In genomic region chr9:137068539-137069507, GRCh38 we compare ENCODE assay signal across 11 cellular contexts. TPM values are rescaled to one million over a fixed set of nuclear protein-coding genes. Genes with fewer than 3 reads are reported as not detected.
DNase-seq lines count a peak whose midpoint lies in the region; ATAC-seq, FAIRE-seq and TF ChIP-seq lines count a peak whose summit lies in the region.
"Had no signal": no experiment of that assay in that cellular context is flagged by ENCODE, and none has a peak within 500 bp of the region (broad histone marks: within the 10 kb centered on the region; RNA-seq: fewer than 3 reads in every experiment).

No MANE protein-coding gene starts in this region.

- H3K4me1 Mint-ChIP-seq in IgD-negative memory B cell (peaks cover 6 to 14% (median 9%) of the 10 kb centered on the region in 3 donors), naive B cell (peaks cover 17 to 24% (median 20%) of the 10 kb centered on the region in 3 donors)
- peaks cover 11 to 35% (median 14%) of the 10 kb centered on the region in 7 donors for H3K4me1 Mint-ChIP-seq in naive thymus-derived CD4-positive, alpha-beta T cell

- H3K9ac ChIP-seq in DND-41 (ENCODE audit: low read depth, low read length) = peak overlapping the region; percentile 60
- H3K9ac ChIP-seq in K562 (ENCODE audit: insufficient read depth in 1 of 2, low read depth in 2 of 2, low read length in 2 of 2) = peak overlapping the region; percentile 86 to 94; a peak in 3 of 4 replicates

- no peak for FAIRE-seq in K562 (lab: Jason Lieb, UNC)

- H3K36me3 ChIP-seq in DND-41 (ENCODE audit: insufficient read depth, low read length) (peaks cover 27% of the 10 kb centered on the region), K562 (ENCODE audit: control insufficient read depth, insufficient read depth, low read length) (peaks cover 37% of the 10 kb centered on the region; the same call in 2 of the 3 replicates)
- H3K36me3 ChIP-seq in naive thymus-derived CD4-positive, alpha-beta T cell (ENCODE audit: control insufficient read depth in 2 of 3, insufficient read depth in 3 of 3, low read length in 3 of 3) = no peaks in the 10 kb centered on the region

- WGBS in K562 (ENCODE audit: insufficient coverage, low coverage, missing lambda C conversion rate) = 52% methylated on average over 14 of the region's 17 CpGs

- no peak overlapping the region for H2AFZ ChIP-seq in DND-41 (ENCODE audit: low read depth, low read length)
- no peak overlapping the region for H2AFZ ChIP-seq in K562 (ENCODE audit: low read depth, low read length)

- peaks cover 1% of the 10 kb centered on the region for H3K27me3 Mint-ChIP-seq in IgD-negative memory B cell
- peaks cover 0 to 10% (median 0%) of the 10 kb centered on the region in 3 donors for H3K27me3 Mint-ChIP-seq in naive B cell
- H3K27me3 Mint-ChIP-seq in naive thymus-derived CD4-positive, alpha-beta T cell = no peaks in the 10 kb centered on the region

- intact Hi-C loops in K562 (cut with micrococcal nuclease) = loop anchor here (2.0 kb wide), 1 partner anchor 18 kb away; the partner anchor contains the start of gene MAN1B1
- intact Hi-C loops in naive thymus-derived CD4-positive, alpha-beta T cell (cut with micrococcal nuclease) = loop anchor here in 1 of 2 donors (10.0 kb wide), 1 partner anchor 284 kb away; no protein-coding TSS in a partner anchor

- in situ Hi-C loops in K562 (cut with MboI) = no loop called here

- ATAC-seq in DND-41 (ENCODE audit: insufficient read depth, low read depth) (no peak), K562 (no peak), naive B cell (ENCODE audit: low read depth in 2 of 2) (no peak)
- ATAC-seq in naive thymus-derived CD4-positive, alpha-beta T cell = no peak

- TF ChIP-seq RAD21 in K562 (CRISPR knock-in tag; conservative IDR thresholded peaks at IDR 0.05 in 1 of 2, IDR thresholded peaks at IDR 0.05 in 1 of 2) = no peak

- TF ChIP-seq CTCF in DND-41 (IDR thresholded peaks at IDR 0.05; ENCODE audit: borderline replicate concordance, extremely low read depth, low read length, poor library complexity, severe bottlenecking) = no peak
- no peak for TF ChIP-seq CTCF in K562 (IDR thresholded peaks at IDR 0.05 in 2 of 3, conservative IDR thresholded peaks at IDR 0.05 in 1 of 3; ENCODE audit: insufficient read depth in 2 of 3, low read depth in 1 of 3, low read length in 3 of 3)

- peak overlapping the region; percentile 38 to 83 (median 74) for H3K4me3 Mint-ChIP-seq in IgD-negative memory B cell
- peak overlapping the region in 6 of 8 donors; percentile 12 to 66 (median 36) for H3K4me3 Mint-ChIP-seq in naive B cell
- H3K4me3 Mint-ChIP-seq in naive thymus-derived CD4-positive, alpha-beta T cell = peak overlapping the region in 5 of 10 donors; percentile 9 to 71 (median 49)

- POLR2A ChIA-PET in K562 (lab: Yijun Ruan, JAX) = interaction anchor here (0.9 to 2.5 kb wide), 6 partner anchors 10 to 156 kb away, joined by 4 to 14 read pairs (median 6); partner anchors contain the start of genes ENTPD2 and MAN1B1
- POLR2A ChIA-PET in naive thymus-derived CD4-positive, alpha-beta T cell (lab: Charles Lee) = interaction anchor here (0.6 to 8.2 kb wide), 5 partner anchors 8 to 80 kb away, joined by 3 to 70 read pairs (median 6); partner anchors contain the start of genes MAN1B1 and UAP1L1

- H3K4me3 ChIP-seq in DND-41 (ENCODE audit: low read depth in 1 of 2, low read length in 2 of 2) (peak overlapping the region; percentile 53 to 76; a peak in 3 of 4 replicates), K562 (peak overlapping the region; percentile 65)
- no peak overlapping the region for H3K4me3 ChIP-seq in naive thymus-derived CD4-positive, alpha-beta T cell (ENCODE audit: low read length)

- no peak overlapping the region; the same call in 1 of the 2 replicates for H3K27ac ChIP-seq in DND-41 (ENCODE audit: low read length)
- peak overlapping the region; percentile 4; the same call in 2 of the 3 replicates for H3K27ac ChIP-seq in K562 (ENCODE audit: extremely low read depth, low read depth, low read length)
- H3K27ac ChIP-seq in naive thymus-derived CD4-positive, alpha-beta T cell (ENCODE audit: low read depth, low read length) = no peak overlapping the region

- H3K36me3 Mint-ChIP-seq in IgD-negative memory B cell (no peaks in the 10 kb centered on the region), naive B cell (no peaks in the 10 kb centered on the region)
- peaks cover 0 to 4% (median 0%) of the 10 kb centered on the region in 5 donors for H3K36me3 Mint-ChIP-seq in naive thymus-derived CD4-positive, alpha-beta T cell

- peaks cover 45% of the 10 kb centered on the region for H4K20me1 ChIP-seq in DND-41 (ENCODE audit: insufficient read depth, low read length)
- H4K20me1 ChIP-seq in K562 (replicated peaks; ENCODE audit: control insufficient read depth, insufficient read depth, low read length) = peaks cover 19% of the 10 kb centered on the region

- H3K27ac Mint-ChIP-seq in IgD-negative memory B cell (peak overlapping the region in 1 of 3 donors; percentile 34), naive B cell (peak overlapping the region in 1 of 6 donors; percentile 20)
- H3K27ac Mint-ChIP-seq in naive thymus-derived CD4-positive, alpha-beta T cell = no peak overlapping the region

- CTCF ChIA-PET in K562 (lab: Yijun Ruan, JAX; ENCODE audit: low intra/inter-chr PET ratio) = interaction anchor here (0.6 to 0.9 kb wide), 3 partner anchors 23 to 831 kb away, joined by 3 to 5 read pairs (median 4); partner anchors contain the start of gene NPDC1
- CTCF ChIA-PET in naive thymus-derived CD4-positive, alpha-beta T cell (lab: Charles Lee) = interaction anchor here (0.9 to 2.8 kb wide), 7 partner anchors 18 to 395 kb away, joined by 3 to 15 read pairs (median 4); partner anchors contain the start of gene MAN1B1

- H3K9me3 Mint-ChIP-seq in IgD-negative memory B cell (no peaks in the 10 kb centered on the region), naive B cell (no peaks in the 10 kb centered on the region)
- H3K9me3 Mint-ChIP-seq in naive thymus-derived CD4-positive, alpha-beta T cell = no peaks in the 10 kb centered on the region

- TF ChIP-seq EP300 in K562 (IDR thresholded peaks at IDR 0.05; ENCODE audit: low read length) = no peak

- no peaks in the 10 kb centered on the region for H3K9me3 ChIP-seq in DND-41 (ENCODE audit: insufficient read depth, low read length, severe bottlenecking)
- no peaks in the 10 kb centered on the region for H3K9me3 ChIP-seq in K562 (replicated peaks; ENCODE audit: control insufficient read depth, insufficient read depth, low read depth, low read length)
- H3K9me3 ChIP-seq in naive thymus-derived CD4-positive, alpha-beta T cell (ENCODE audit: control insufficient read depth in 2 of 3, low read length in 3 of 3) = no peaks in the 10 kb centered on the region

- BruUV-seq in K562 (replicated peaks; lab: Mats Ljungman, UMichigan) = TSS peak; percentile 39

- H3K79me2 ChIP-seq in DND-41 (ENCODE audit: insufficient read depth, low read length) = peaks cover 16% of the 10 kb centered on the region
- H3K79me2 ChIP-seq in K562 (ENCODE audit: control insufficient read depth, insufficient read depth, low read length) = peaks cover 39% of the 10 kb centered on the region

- no peak for DNase-seq in DND-41
- no peak for DNase-seq in K562 (ENCODE audit: extremely low read depth in 1 of 4, low spot score in 3 of 4)
- no peak for DNase-seq in naive B cell
- no peak for DNase-seq in NCI-H1930 (lab: John Stamatoyannopoulos, UW)
- no peak for DNase-seq in SKM-1 treated with dmso at 0.1 percent for 144 hours (lab: John Stamatoyannopoulos, UW; ENCODE audit: unreplicated experiment)
- no peak for DNase-seq in glomerular visceral epithelial cell (ENCODE audit: extremely low spot score)
- no peak for DNase-seq in naive thymus-derived CD4-positive, alpha-beta T cell
- DNase-seq: activated CD4-positive, alpha-beta T cell treated with anti-CD3 and anti-CD28 coated beads for 4 hours; effector memory CD4-positive, alpha-beta T cell; NCI-H1694 treated with DMSO at 0.1 percent for 48 hours had no signal

- H3K4me2 ChIP-seq in DND-41 (ENCODE audit: insufficient read depth, low read length) = peak overlapping the region; percentile 97
- peak overlapping the region; percentile 91 for H3K4me2 ChIP-seq in K562 (ENCODE audit: insufficient read depth, low read length)

- peaks cover 8% of the 10 kb centered on the region for H3K9me1 ChIP-seq in K562 (ENCODE audit: control insufficient read depth, insufficient read depth, low read length)

- TF ChIP-seq POLR2A in K562 (conservative IDR thresholded peaks at IDR 0.05) = no peak

- H3K4me1 ChIP-seq in DND-41 (ENCODE audit: insufficient read depth, low read length) = peaks cover 37% of the 10 kb centered on the region
- H3K4me1 ChIP-seq in K562 (replicated peaks in 1 of 2; ENCODE audit: control insufficient read depth in 2 of 2, insufficient read depth in 2 of 2, low read length in 2 of 2) = peaks cover 32 to 83% of the 10 kb centered on the region in 2 experiments
- H3K4me1 ChIP-seq in naive thymus-derived CD4-positive, alpha-beta T cell (ENCODE audit: control insufficient read depth in 2 of 2, insufficient read depth in 2 of 2, low read length in 2 of 2) = peaks cover 11 to 15% of the 10 kb centered on the region in 2 donors

- H3K27me3 ChIP-seq in DND-41 (ENCODE audit: insufficient read depth, low read length, poor library complexity) (no peaks in the 10 kb centered on the region), K562 (ENCODE audit: control insufficient read depth in 2 of 2, insufficient read depth in 2 of 2, low read length in 2 of 2) (no peaks in the 10 kb centered on the region)
- no peaks in the 10 kb centered on the region for H3K27me3 ChIP-seq in naive thymus-derived CD4-positive, alpha-beta T cell (ENCODE audit: control insufficient read depth in 2 of 2, insufficient read depth in 2 of 2, low read length in 2 of 2)

RNA-seq across cellular contexts. Expression of gene SAPCD2, which starts 1.5 kb away (rescaled TPM):
- polyA plus RNA-seq in IgD-negative memory B cell = 0.38 TPM
- total RNA-seq in K562 (2011; cell fraction: chromatin; rRNA removed; ENCODE audit: low replicate concordance) = 12.7 and 42.0 TPM in 2 replicates
- total RNA-seq in K562 (2011; cell fraction: nucleolus; rRNA removed) = 49.3 and 51.2 TPM in 2 replicates
- 20.6 and 22.4 TPM in 2 replicates for total RNA-seq in K562 (2011; cell fraction: nucleoplasm; rRNA removed)
- total RNA-seq in K562 (2014; rRNA removed) = 91.8 and 115 TPM in 2 replicates
- total RNA-seq in K562 (2014; rRNA removed; fragmentation: Illumina TruSeq; extraction: Trizol) = 13.1 and 15.8 TPM in 2 replicates
- total RNA-seq in K562 (2015; rRNA removed; fragmentation: Illumina TruSeq; extraction: Trizol) = 40.8 and 42.4 TPM in 2 replicates
- total RNA-seq in K562 (2021) = 72.1 and 78.8 TPM in 2 replicates
- polyA plus RNA-seq in K562 (2011; rRNA removed) = 18.8 and 24.2 TPM in 2 replicates
- 28.2 and 80.8 TPM in 2 replicates for polyA plus RNA-seq in K562 (2011; cell fraction: cytosol; rRNA removed)
- 42.6 and 60.8 TPM in 2 replicates for polyA plus RNA-seq in K562 (2011; cell fraction: nucleus; rRNA removed)
- polyA plus RNA-seq in K562 (2012) = 27.0 and 33.0 TPM in 2 replicates
- polyA plus RNA-seq in K562 (2014; fragmentation: Illumina TruSeq; extraction: Trizol) = 18.3 and 41.2 TPM in 2 replicates
- 1 to 10 TPM; 3.4 to 3.7 TPM for polyA plus RNA-seq in K562 (2014; fragmentation: Nextera tagmentation; extraction: Ambion mirVana)
- 56.5 and 67.8 TPM in 2 replicates for polyA plus RNA-seq in K562 (2014; rRNA removed)
- 6.7 and 11.1 TPM in 2 replicates for polyA minus RNA-seq in K562 (2011; rRNA and poly(A)+ RNA removed)
- 29.9 and 32.2 TPM in 2 replicates for polyA minus RNA-seq in K562 (2011; cell fraction: cytosol; rRNA and poly(A)+ RNA removed)
- 16.6 and 17.5 TPM in 2 replicates for polyA minus RNA-seq in K562 (2011; cell fraction: nucleus; rRNA and poly(A)+ RNA removed)
- polyA plus RNA-seq in naive B cell (ENCODE audit: low read depth in 6 of 6) = under 1 TPM in 1 of 6 donors, not detected in 5; 0.05 TPM
- total RNA-seq in naive thymus-derived CD4-positive, alpha-beta T cell = 10 to 100 TPM in 1 of 5 experiments, 1 to 10 TPM in 1, under 1 TPM in 3; 0.16 to 22.1 (median 0.74) TPM
- polyA plus RNA-seq in naive thymus-derived CD4-positive, alpha-beta T cell = under 1 TPM in 1 of 2 donors, not detected in 1; 0.18 TPM

RNA-seq across cellular contexts. Expression of gene UAP1L1, which starts 8.5 kb away (rescaled TPM):
- polyA plus RNA-seq in IgD-negative memory B cell = 3.0 TPM
- total RNA-seq in K562 (2011; cell fraction: chromatin; rRNA removed; ENCODE audit: low replicate concordance) = 10.1 and 23.7 TPM in 2 replicates
- total RNA-seq in K562 (2011; cell fraction: nucleolus; rRNA removed) = 16.3 and 18.0 TPM in 2 replicates
- total RNA-seq in K562 (2011; cell fraction: nucleoplasm; rRNA removed) = 9.3 and 10.3 TPM in 2 replicates
- total RNA-seq in K562 (2014; rRNA removed) = 3.7 and 5.1 TPM in 2 replicates
- total RNA-seq in K562 (2014; rRNA removed; fragmentation: Illumina TruSeq; extraction: Trizol) = 1.5 and 1.6 TPM in 2 replicates
- 5.1 and 5.2 TPM in 2 replicates for total RNA-seq in K562 (2015; rRNA removed; fragmentation: Illumina TruSeq; extraction: Trizol)
- 8.6 and 8.8 TPM in 2 replicates for total RNA-seq in K562 (2021)
- 1.5 and 3.0 TPM in 2 replicates for polyA plus RNA-seq in K562 (2011; rRNA removed)
- 2.4 and 2.6 TPM in 2 replicates for polyA plus RNA-seq in K562 (2011; cell fraction: cytosol; rRNA removed)
- polyA plus RNA-seq in K562 (2011; cell fraction: nucleus; rRNA removed) = 17.8 and 18.3 TPM in 2 replicates
- polyA plus RNA-seq in K562 (2012) = 6.6 and 13.1 TPM in 2 replicates
- 5.2 and 5.3 TPM in 2 replicates for polyA plus RNA-seq in K562 (2014; fragmentation: Illumina TruSeq; extraction: Trizol)
- polyA plus RNA-seq in K562 (2014; fragmentation: Nextera tagmentation; extraction: Ambion mirVana) = under 1 TPM; 0.20 to 0.29 TPM
- 5.0 and 7.1 TPM in 2 replicates for polyA plus RNA-seq in K562 (2014; rRNA removed)
- polyA minus RNA-seq in K562 (2011; rRNA and poly(A)+ RNA removed) = 0.69 and 0.74 TPM in 2 replicates
- 1.4 and 1.5 TPM in 2 replicates for polyA minus RNA-seq in K562 (2011; cell fraction: cytosol; rRNA and poly(A)+ RNA removed)
- polyA minus RNA-seq in K562 (2011; cell fraction: nucleus; rRNA and poly(A)+ RNA removed) = 3.0 and 4.1 TPM in 2 replicates
- polyA plus RNA-seq in naive B cell (ENCODE audit: low read depth in 6 of 6) = 1 to 10 TPM; 1.7 to 6.1 (median 3.5) TPM
- 10 to 100 TPM; 11.6 to 27.6 (median 15.2) TPM for total RNA-seq in naive thymus-derived CD4-positive, alpha-beta T cell
- 1 to 10 TPM in 1 of 2 donors, under 1 TPM in 1; 0.71 to 1.4 TPM for polyA plus RNA-seq in naive thymus-derived CD4-positive, alpha-beta T cell

RNA-seq across cellular contexts. Expression of gene ENTPD2, which starts 15.0 kb away (rescaled TPM):
- not detected for polyA plus RNA-seq in IgD-negative memory B cell
- total RNA-seq in K562 (2011; cell fraction: chromatin; rRNA removed; ENCODE audit: low replicate concordance) = 1.2 and 5.3 TPM in 2 replicates
- 3.3 and 4.3 TPM in 2 replicates for total RNA-seq in K562 (2011; cell fraction: nucleolus; rRNA removed)
- 2.6 and 2.9 TPM in 2 replicates for total RNA-seq in K562 (2011; cell fraction: nucleoplasm; rRNA removed)
- 0.12 and 0.14 TPM in 2 replicates for total RNA-seq in K562 (2014; rRNA removed)
- not detected in 2 replicates for total RNA-seq in K562 (2014; rRNA removed; fragmentation: Illumina TruSeq; extraction: Trizol)
- not detected in 2 replicates for total RNA-seq in K562 (2015; rRNA removed; fragmentation: Illumina TruSeq; extraction: Trizol)
- total RNA-seq in K562 (2021) = 0.60 and 0.85 TPM in 2 replicates
- polyA plus RNA-seq in K562 (2011; rRNA removed) = 0.11 and 0.51 TPM in 2 replicates
- polyA plus RNA-seq in K562 (2011; cell fraction: cytosol; rRNA removed) = 0.22 and 0.41 TPM in 2 replicates
- polyA plus RNA-seq in K562 (2011; cell fraction: nucleus; rRNA removed) = 4.8 and 5.7 TPM in 2 replicates
- 0.15 and 0.23 TPM in 2 replicates for polyA plus RNA-seq in K562 (2012)
- polyA plus RNA-seq in K562 (2014; fragmentation: Illumina TruSeq; extraction: Trizol) = 0.17 and 0.21 TPM in 2 replicates
- polyA plus RNA-seq in K562 (2014; fragmentation: Nextera tagmentation; extraction: Ambion mirVana) = under 1 TPM in 1 of 2 experiments, not detected in 1; 0.04 TPM
- polyA plus RNA-seq in K562 (2014; rRNA removed) = 0.22 TPM in 1 of 2 replicates, not detected in the other
- not detected in 2 replicates for polyA minus RNA-seq in K562 (2011; rRNA and poly(A)+ RNA removed)
- polyA minus RNA-seq in K562 (2011; cell fraction: cytosol; rRNA and poly(A)+ RNA removed) = 0.57 and 1.3 TPM in 2 replicates
- 0.94 and 1.2 TPM in 2 replicates for polyA minus RNA-seq in K562 (2011; cell fraction: nucleus; rRNA and poly(A)+ RNA removed)
- not detected for polyA plus RNA-seq in naive B cell (ENCODE audit: low read depth in 6 of 6)
- not detected for total RNA-seq in naive thymus-derived CD4-positive, alpha-beta T cell
- polyA plus RNA-seq in naive thymus-derived CD4-positive, alpha-beta T cell = not detected

RNA-seq across cellular contexts. Expression of gene MAN1B1, which starts 18.0 kb away (rescaled TPM):
- 27.5 TPM for polyA plus RNA-seq in IgD-negative memory B cell
- total RNA-seq in K562 (2011; cell fraction: chromatin; rRNA removed; ENCODE audit: low replicate concordance) = 158 and 355 TPM in 2 replicates
- 181 and 194 TPM in 2 replicates for total RNA-seq in K562 (2011; cell fraction: nucleolus; rRNA removed)
- 119 and 136 TPM in 2 replicates for total RNA-seq in K562 (2011; cell fraction: nucleoplasm; rRNA removed)
- 30.1 and 35.1 TPM in 2 replicates for total RNA-seq in K562 (2014; rRNA removed)
- total RNA-seq in K562 (2014; rRNA removed; fragmentation: Illumina TruSeq; extraction: Trizol) = 14.4 and 14.8 TPM in 2 replicates
- total RNA-seq in K562 (2015; rRNA removed; fragmentation: Illumina TruSeq; extraction: Trizol) = 21.0 and 21.6 TPM in 2 replicates
- 33.9 and 36.6 TPM in 2 replicates for total RNA-seq in K562 (2021)
- polyA plus RNA-seq in K562 (2011; rRNA removed) = 27.3 and 40.1 TPM in 2 replicates
- 33.0 and 35.1 TPM in 2 replicates for polyA plus RNA-seq in K562 (2011; cell fraction: cytosol; rRNA removed)
- 128 and 134 TPM in 2 replicates for polyA plus RNA-seq in K562 (2011; cell fraction: nucleus; rRNA removed)
- polyA plus RNA-seq in K562 (2012) = 25.3 and 58.7 TPM in 2 replicates
- polyA plus RNA-seq in K562 (2014; fragmentation: Illumina TruSeq; extraction: Trizol) = 23.8 and 31.3 TPM in 2 replicates
- under 1 TPM; 0.55 to 0.89 TPM for polyA plus RNA-seq in K562 (2014; fragmentation: Nextera tagmentation; extraction: Ambion mirVana)
- polyA plus RNA-seq in K562 (2014; rRNA removed) = 29.6 and 33.6 TPM in 2 replicates
- 32.0 and 36.7 TPM in 2 replicates for polyA minus RNA-seq in K562 (2011; rRNA and poly(A)+ RNA removed)
- polyA minus RNA-seq in K562 (2011; cell fraction: cytosol; rRNA and poly(A)+ RNA removed) = 17.1 and 24.8 TPM in 2 replicates
- polyA minus RNA-seq in K562 (2011; cell fraction: nucleus; rRNA and poly(A)+ RNA removed) = 38.5 and 64.6 TPM in 2 replicates
- 10 to 100 TPM; 19.6 to 30.4 (median 24.3) TPM for polyA plus RNA-seq in naive B cell (ENCODE audit: low read depth in 6 of 6)
- 10 to 100 TPM; 57.3 to 74.2 (median 70.2) TPM for total RNA-seq in naive thymus-derived CD4-positive, alpha-beta T cell
- polyA plus RNA-seq in naive thymus-derived CD4-positive, alpha-beta T cell = 10 to 100 TPM; 36.0 to 51.2 TPM

RNA-seq across cellular contexts. Expression of gene NPDC1, which starts 22.8 kb away (rescaled TPM):
- polyA plus RNA-seq in IgD-negative memory B cell = 2.0 TPM
- total RNA-seq in K562 (2011; cell fraction: chromatin; rRNA removed; ENCODE audit: low replicate concordance) = 1.1 and 4.2 TPM in 2 replicates
- total RNA-seq in K562 (2011; cell fraction: nucleolus; rRNA removed) = 3.2 and 6.0 TPM in 2 replicates
- 1.5 and 3.6 TPM in 2 replicates for total RNA-seq in K562 (2011; cell fraction: nucleoplasm; rRNA removed)
- total RNA-seq in K562 (2014; rRNA removed) = 0.09 and 0.90 TPM in 2 replicates
- total RNA-seq in K562 (2014; rRNA removed; fragmentation: Illumina TruSeq; extraction: Trizol) = not detected in 2 replicates
- 0.22 TPM in 1 of 2 replicates, not detected in the other for total RNA-seq in K562 (2015; rRNA removed; fragmentation: Illumina TruSeq; extraction: Trizol)
- 1.5 and 2.1 TPM in 2 replicates for total RNA-seq in K562 (2021)
- 1.3 and 3.9 TPM in 2 replicates for polyA plus RNA-seq in K562 (2011; rRNA removed)
- 3.5 and 4.2 TPM in 2 replicates for polyA plus RNA-seq in K562 (2011; cell fraction: cytosol; rRNA removed)
- polyA plus RNA-seq in K562 (2011; cell fraction: nucleus; rRNA removed) = 32.5 and 34.7 TPM in 2 replicates
- 0.85 and 3.1 TPM in 2 replicates for polyA plus RNA-seq in K562 (2012)
- polyA plus RNA-seq in K562 (2014; fragmentation: Illumina TruSeq; extraction: Trizol) = 0.06 and 0.21 TPM in 2 replicates
- polyA plus RNA-seq in K562 (2014; fragmentation: Nextera tagmentation; extraction: Ambion mirVana) = not detected
- polyA plus RNA-seq in K562 (2014; rRNA removed) = 0.85 and 2.4 TPM in 2 replicates
- polyA minus RNA-seq in K562 (2011; rRNA and poly(A)+ RNA removed) = 0.14 and 0.18 TPM in 2 replicates
- 0.95 and 3.5 TPM in 2 replicates for polyA minus RNA-seq in K562 (2011; cell fraction: cytosol; rRNA and poly(A)+ RNA removed)
- 2.0 and 3.9 TPM in 2 replicates for polyA minus RNA-seq in K562 (2011; cell fraction: nucleus; rRNA and poly(A)+ RNA removed)
- polyA plus RNA-seq in naive B cell (ENCODE audit: low read depth in 6 of 6) = under 1 TPM in 1 of 6 donors, not detected in 5; 0.68 TPM
- total RNA-seq in naive thymus-derived CD4-positive, alpha-beta T cell = 10 to 100 TPM in 2 of 5 experiments, 1 to 10 TPM in 3; 2.3 to 37.5 (median 7.4) TPM
- polyA plus RNA-seq in naive thymus-derived CD4-positive, alpha-beta T cell = 1 to 10 TPM in 1 of 2 donors, under 1 TPM in 1; 0.36 to 1.2 TPM
